ENCODE assay signal across 2 cellular contexts in the genomic region with DNA sequence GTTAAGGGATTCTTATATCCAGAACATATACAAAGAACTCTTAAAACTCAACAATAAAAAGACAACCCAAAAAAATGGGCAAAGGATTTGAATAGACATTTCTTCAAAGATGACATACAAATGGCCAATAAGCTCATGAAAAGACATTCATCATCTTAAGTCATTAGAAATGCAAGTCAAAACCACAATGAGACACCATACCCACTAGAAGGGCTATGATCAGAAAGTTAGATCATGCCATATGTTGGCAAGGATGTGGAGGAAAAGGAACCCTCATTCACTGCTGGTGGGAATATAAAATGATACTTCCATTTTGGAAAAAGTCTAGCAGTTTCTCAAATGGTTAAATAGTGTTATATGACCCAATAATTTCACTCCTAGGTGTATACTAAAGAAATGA.
A peak's percentile ranks its signal among the peaks of the same experiment; 100 is the strongest.
TF ChIP-seq lines count a peak whose summit lies in the region.

No MANE protein-coding gene starts in this region.

TF ChIP-seq in SK-N-SH, 30 proteins besides CTCF, POLR2A, EP300 and RAD21:
- TF ChIP-seq PBX3 (IDR thresholded peaks at IDR 0.05) (0 out of 2 replicates have a peak, but pooled peaks have one; percentile 17), REST (IDR thresholded peaks at IDR 0.05; ENCODE audit: low read depth, low read length) (no peak)
TF ChIP-seq in SK-N-SH: peak in this region for 1.

TF ChIP-seq in SK-N-SH treated with all-trans-retinoic acid at 6 μM for 48 hours, 23 proteins besides CTCF, POLR2A, EP300 and RAD21 (continued from another document):
- TF ChIP-seq PATZ1 (CRISPR knock-in tag; IDR thresholded peaks at IDR 0.05; ENCODE audit: borderline replicate concordance) (no peak), ZC3H10 (CRISPR knock-in tag; IDR thresholded peaks at IDR 0.05) (no peak), ISL1 (CRISPR knock-in tag; IDR thresholded peaks at IDR 0.05) (no peak), ZNF70 (CRISPR knock-in tag; IDR thresholded peaks at IDR 0.05) (no peak), ESRRG (CRISPR knock-in tag; IDR thresholded peaks at IDR 0.05) (no peak), PPARA (CRISPR knock-in tag; IDR thresholded peaks at IDR 0.05; ENCODE audit: borderline replicate concordance) (no peak), ZNF8 (CRISPR knock-in tag; IDR thresholded peaks at IDR 0.05) (no peak), POU6F1 (CRISPR knock-in tag; IDR thresholded peaks at IDR 0.05; ENCODE audit: borderline replicate concordance, low read depth) (no peak)
